18 cellular contexts compared by ENCODE assay signal in the genomic region with DNA sequence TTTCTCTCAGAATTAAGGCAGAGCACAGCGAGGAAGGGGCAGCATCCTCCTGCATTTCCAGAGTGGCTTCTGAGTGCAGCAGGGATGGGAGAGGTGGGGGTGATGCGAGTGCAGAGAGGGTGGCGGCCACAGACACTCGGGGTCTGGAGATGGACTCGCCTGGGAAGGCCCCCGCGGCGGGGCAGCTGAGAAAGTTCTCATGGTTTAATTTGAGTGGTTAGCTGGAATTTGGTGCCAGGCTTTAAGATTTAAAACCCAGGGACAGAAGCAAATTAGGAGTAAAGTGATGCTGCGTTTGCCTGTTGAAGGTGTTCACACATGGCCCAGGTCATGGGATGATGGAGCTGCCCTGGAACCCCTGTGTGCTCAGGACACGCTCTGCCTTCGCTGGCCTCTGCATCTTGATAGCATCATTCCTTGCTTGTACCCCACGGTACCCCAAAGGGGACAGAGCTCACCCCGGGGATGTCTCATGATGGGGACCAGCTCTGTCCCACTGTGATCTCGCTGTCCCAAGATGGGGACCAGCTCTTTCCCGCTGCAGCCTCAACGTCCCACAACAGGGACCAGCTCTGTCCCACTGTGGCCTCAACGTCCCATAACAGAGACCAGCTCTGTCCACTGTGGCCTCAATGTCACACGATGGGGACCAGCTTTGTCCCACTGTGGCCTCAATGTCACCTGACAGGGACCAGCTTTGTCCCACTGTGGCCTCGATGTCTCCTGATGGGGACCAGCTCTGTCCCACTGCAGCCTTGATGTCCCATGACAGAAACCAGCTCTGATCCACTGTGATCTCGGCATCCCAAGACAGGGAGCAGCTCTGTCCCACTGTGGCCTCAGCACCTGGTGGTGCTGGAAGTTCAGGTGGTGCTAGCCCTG. TPM values are rescaled to one million over a fixed set of nuclear protein-coding genes. Genes with fewer than 3 reads are reported as not detected.
DNase-seq lines count a peak whose midpoint lies in the region; ATAC-seq and TF ChIP-seq lines count a peak whose summit lies in the region.
"Had no signal": no experiment of that assay in that cellular context is flagged by ENCODE, and none has a peak within 500 bp of the region (broad histone marks: within the 10 kb centered on the region; RNA-seq: fewer than 3 reads in every experiment).

No MANE protein-coding gene starts in this region.

- H3K4me2 ChIP-seq in neural progenitor cell = peak overlapping the region; percentile 10
- H3K4me2 ChIP-seq: BLaER1 had no signal

- H3K36me3 ChIP-seq in neural progenitor cell (no peaks in the 10 kb centered on the region), stomach (no peaks in the 10 kb centered on the region)
- H3K36me3 ChIP-seq: BLaER1, HAP-1, MG63 had no signal

- no peaks in the 10 kb centered on the region for H3K9me3 Mint-ChIP-seq in activated CD4-positive, alpha-beta memory T cell treated with anti-CD3 and anti-CD28 coated beads for 36 hours
- H3K9me3 Mint-ChIP-seq in activated CD4-positive, alpha-beta memory T cell treated with anti-CD3 and anti-CD28 coated beads, Interleukin-2, amount 10 ng/mL, durations not matched to agents 7 days and 5 days = no peaks in the 10 kb centered on the region
- H3K9me3 Mint-ChIP-seq in endothelial cell (ENCODE audit: unreplicated experiment) (no peaks in the 10 kb centered on the region), neural progenitor cell (peaks cover 3% of the 10 kb centered on the region)
- H3K9me3 Mint-ChIP-seq: CD8-positive, alpha-beta memory T cell had no signal

- no peak for TF ChIP-seq EP300 in stomach (IDR thresholded peaks at IDR 0.05)

- no peaks in the 10 kb centered on the region for H3F3A ChIP-seq in neural progenitor cell (ENCODE audit: low read depth)

- no peak for ATAC-seq in GM19023 (IDR thresholded peaks at IDR 0.05; ENCODE audit: unreplicated experiment)
- no peak for ATAC-seq in GM18505 (IDR thresholded peaks at IDR 0.05; ENCODE audit: unreplicated experiment)
- ATAC-seq in GM18520 (IDR thresholded peaks at IDR 0.05; ENCODE audit: unreplicated experiment) = no peak
- ATAC-seq: PC-3 had no signal

- H3K79me2 ChIP-seq in neural progenitor cell (ENCODE audit: low read depth) = no peaks in the 10 kb centered on the region

- intact Hi-C loops in activated CD4-positive, alpha-beta memory T cell treated with anti-CD3 and anti-CD28 coated beads for 36 hours (cut with micrococcal nuclease) = no loop called here
- intact Hi-C loops in stomach (cut with DNase I; ENCODE audit: low total_unique reads) = no loop called here

- CTCF ChIA-PET in activated CD4-positive, alpha-beta memory T cell treated with anti-CD3 and anti-CD28 coated beads for 36 hours (lab: Charles Lee) = interaction anchor here (1.3 kb wide), 1 partner anchor 13 kb away, joined by 4 read pairs; no protein-coding TSS in a partner anchor
- CTCF ChIA-PET in activated CD4-positive, alpha-beta memory T cell treated with anti-CD3 and anti-CD28 coated beads, Interleukin-2, amount 10 ng/mL, durations not matched to agents 7 days and 5 days (lab: Charles Lee) = interaction anchor here (0.7 kb wide), 1 partner anchor 12 kb away, joined by 3 read pairs; no protein-coding TSS in a partner anchor

- WGBS in stomach, 5 donors = 85 to 92% (median 91%) methylated on average over 19 to 20 of the region's 20 CpGs

- H3K4me1 ChIP-seq in neural progenitor cell (peaks cover 7% of the 10 kb centered on the region), stomach (no peaks in the 10 kb centered on the region)
- H3K4me1 ChIP-seq: HAP-1 had no signal

- H3K27ac ChIP-seq in neural progenitor cell = no peak overlapping the region
- no peak overlapping the region for H3K27ac ChIP-seq in stomach
- H3K27ac ChIP-seq: BLaER1 had no signal

- H4K20me1 ChIP-seq in neural progenitor cell (ENCODE audit: low read depth) = no peaks in the 10 kb centered on the region
- H4K20me1 ChIP-seq: BLaER1 had no signal

- TF ChIP-seq POLR2A in stomach (IDR thresholded peaks at IDR 0.05) (no peak), GM18505 (IDR thresholded peaks at IDR 0.05; ENCODE audit: borderline replicate concordance, extremely low read depth, insufficient read depth, insufficient read length) (no peak)

- no peak overlapping the region for H3K4me3 ChIP-seq in neural progenitor cell
- H3K4me3 ChIP-seq in stomach = no peak overlapping the region
- H3K4me3 ChIP-seq: BLaER1, HAP-1, MG63 had no signal

- no peak overlapping the region for H3K9ac ChIP-seq in neural progenitor cell
- H3K9ac ChIP-seq: BLaER1 had no signal

- H3K4me1 Mint-ChIP-seq in activated CD4-positive, alpha-beta memory T cell treated with anti-CD3 and anti-CD28 coated beads for 36 hours (ENCODE audit: low read depth) = peaks cover 4% of the 10 kb centered on the region
- peaks cover 3% of the 10 kb centered on the region for H3K4me1 Mint-ChIP-seq in activated CD4-positive, alpha-beta memory T cell treated with anti-CD3 and anti-CD28 coated beads, Interleukin-2, amount 10 ng/mL, durations not matched to agents 7 days and 5 days
- H3K4me1 Mint-ChIP-seq in endothelial cell (ENCODE audit: unreplicated experiment) (no peaks in the 10 kb centered on the region), neural progenitor cell (peaks cover 18% of the 10 kb centered on the region)

- no peak for TF ChIP-seq CTCF in endothelial cell (IDR thresholded peaks at IDR 0.05; ENCODE audit: unreplicated experiment)
- no peak for TF ChIP-seq CTCF in neural progenitor cell (IDR thresholded peaks at IDR 0.05)
- no peak for TF ChIP-seq CTCF in stomach (IDR thresholded peaks at IDR 0.05)

- POLR2A ChIA-PET in activated CD4-positive, alpha-beta memory T cell treated with anti-CD3 and anti-CD28 coated beads for 36 hours (lab: Charles Lee) = no interaction called here
- POLR2A ChIA-PET in activated CD4-positive, alpha-beta memory T cell treated with anti-CD3 and anti-CD28 coated beads, Interleukin-2, amount 10 ng/mL, durations not matched to agents 7 days and 5 days (lab: Charles Lee) = no interaction called here

- H3K4me3 Mint-ChIP-seq in activated CD4-positive, alpha-beta memory T cell treated with anti-CD3 and anti-CD28 coated beads for 36 hours = no peak overlapping the region
- H3K4me3 Mint-ChIP-seq in activated CD4-positive, alpha-beta memory T cell treated with anti-CD3 and anti-CD28 coated beads, Interleukin-2, amount 10 ng/mL, durations not matched to agents 7 days and 5 days = no peak overlapping the region
- H3K4me3 Mint-ChIP-seq in endothelial cell (ENCODE audit: unreplicated experiment) (no peak overlapping the region), neural progenitor cell (no peak overlapping the region)
- H3K4me3 Mint-ChIP-seq: CD8-positive, alpha-beta memory T cell had no signal

- H3K9me3 ChIP-seq in neural progenitor cell (ENCODE audit: low read depth) (no peaks in the 10 kb centered on the region), stomach (no peaks in the 10 kb centered on the region)
- H3K9me3 ChIP-seq: BLaER1, HAP-1, MG63 had no signal

- H3K27ac Mint-ChIP-seq in activated CD4-positive, alpha-beta memory T cell treated with anti-CD3 and anti-CD28 coated beads for 36 hours = no peak overlapping the region
- H3K27ac Mint-ChIP-seq in activated CD4-positive, alpha-beta memory T cell treated with anti-CD3 and anti-CD28 coated beads, Interleukin-2, amount 10 ng/mL, durations not matched to agents 7 days and 5 days = no peak overlapping the region
- H3K27ac Mint-ChIP-seq in endothelial cell (ENCODE audit: unreplicated experiment) (no peak overlapping the region), neural progenitor cell (no peak overlapping the region)
- H3K27ac Mint-ChIP-seq: CD8-positive, alpha-beta memory T cell had no signal

- H3K27me3 ChIP-seq in neural progenitor cell (no peaks in the 10 kb centered on the region), stomach (peaks cover 0 to 30% (median 0%) of the 10 kb centered on the region in 3 donors)
- H3K27me3 ChIP-seq: BLaER1, MG63 had no signal

- DNase-seq in activated CD4-positive, alpha-beta memory T cell treated with anti-CD3 and anti-CD28 coated beads for 36 hours = peak; percentile 7
- DNase-seq in activated CD4-positive, alpha-beta memory T cell treated with anti-CD3 and anti-CD28 coated beads, Interleukin-2, amount 10 ng/mL, durations not matched to agents 7 days and 5 days = no peak
- DNase-seq in endothelial cell (ENCODE audit: low spot score) = peak; percentile 1
- DNase-seq in neural progenitor cell (ENCODE audit: low spot score) = no peak
- DNase-seq in stomach = peak; percentile 23
- DNase-seq: 8988T, DMS 273 treated with DMSO at 0.1 percent for 48 hours, MG63, NCI-H1092 treated with DMSO at 0.1 percent for 48 hours, NCI-H1694, NCI-H446, PC-3 had no signal

- H3K36me3 Mint-ChIP-seq in activated CD4-positive, alpha-beta memory T cell treated with anti-CD3 and anti-CD28 coated beads for 36 hours = no peaks in the 10 kb centered on the region
- H3K36me3 Mint-ChIP-seq in activated CD4-positive, alpha-beta memory T cell treated with anti-CD3 and anti-CD28 coated beads, Interleukin-2, amount 10 ng/mL, durations not matched to agents 7 days and 5 days (ENCODE audit: low read depth) = no peaks in the 10 kb centered on the region
- H3K36me3 Mint-ChIP-seq in endothelial cell (ENCODE audit: low read depth, unreplicated experiment) (no peaks in the 10 kb centered on the region), neural progenitor cell (no peaks in the 10 kb centered on the region)
- H3K36me3 Mint-ChIP-seq: CD8-positive, alpha-beta memory T cell had no signal

- no peak overlapping the region for H2AFZ ChIP-seq in neural progenitor cell (replicated peaks)

- peaks cover 3% of the 10 kb centered on the region for H3K27me3 Mint-ChIP-seq in activated CD4-positive, alpha-beta memory T cell treated with anti-CD3 and anti-CD28 coated beads for 36 hours
- H3K27me3 Mint-ChIP-seq in activated CD4-positive, alpha-beta memory T cell treated with anti-CD3 and anti-CD28 coated beads, Interleukin-2, amount 10 ng/mL, durations not matched to agents 7 days and 5 days = peaks cover 4% of the 10 kb centered on the region
- H3K27me3 Mint-ChIP-seq in endothelial cell (ENCODE audit: unreplicated experiment) (peaks cover 2% of the 10 kb centered on the region), neural progenitor cell (ENCODE audit: insufficient read depth, low read depth) (peaks cover 6% of the 10 kb centered on the region)

RNA-seq across cellular contexts. Expression of a gene that starts 27.5 kb away (rescaled TPM):
- total RNA-seq in activated CD4-positive, alpha-beta memory T cell treated with anti-CD3 and anti-CD28 coated beads for 36 hours = 10 to 100 TPM; 20.8 to 21.8 TPM
- total RNA-seq in activated CD4-positive, alpha-beta memory T cell treated with anti-CD3 and anti-CD28 coated beads, Interleukin-2, amount 10 ng/mL, durations not matched to agents 7 days and 5 days = 10 to 100 TPM; 26.3 to 28.3 TPM
- total RNA-seq in endothelial cell (ENCODE audit: unreplicated experiment) (26.3 TPM), neural progenitor cell (ENCODE audit: low replicate concordance) (23.5 and 50.0 TPM in 2 replicates), stomach (10 to 100 TPM in 3 of 5 donors, 1 to 10 TPM in 2; 1.4 to 20.7 (median 12.9) TPM)
- polyA plus RNA-seq in stomach = 10 to 100 TPM; 12.6 to 31.1 (median 17.3) TPM

Comparison
In these comparisons a context has a peak if more than half of its experiments do, and no peak if none do; other contexts are left out.
1. DNase-seq: peak in activated CD4-positive, alpha-beta memory T cell treated with anti-CD3 and anti-CD28 coated beads for 36 hours (single experiment), endothelial cell (single experiment) and stomach (single experiment); none in activated CD4-positive, alpha-beta memory T cell treated with anti-CD3 and anti-CD28 coated beads, Interleukin-2, amount 10 ng/mL, durations not matched to agents 7 days and 5 days (single experiment) and neural progenitor cell (single experiment).